10 cellular contexts compared by ENCODE assay signal in the genomic region with DNA sequence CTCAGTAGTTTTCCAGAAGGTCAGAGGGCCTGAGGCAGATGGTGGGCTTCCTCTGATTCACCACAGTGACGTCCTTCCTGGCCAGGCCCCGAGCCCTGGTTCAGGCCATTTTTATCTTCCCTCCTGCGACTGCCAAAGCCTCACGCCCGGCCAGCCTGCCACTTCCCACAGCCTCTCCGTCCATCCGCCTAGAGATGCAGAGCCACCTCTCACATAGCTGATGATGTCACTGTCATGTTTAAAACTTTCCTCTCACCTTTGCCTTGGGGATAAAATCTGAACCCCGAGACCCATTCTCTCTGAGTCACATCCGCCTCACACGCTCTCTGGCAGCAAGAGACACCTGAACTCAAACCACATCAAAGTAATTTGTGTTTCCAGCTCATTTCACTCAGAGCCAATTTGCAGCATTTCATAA.
A peak's percentile ranks its signal among the peaks of the same experiment; 100 is the strongest.
DNase-seq lines count a peak whose midpoint lies in the region; ATAC-seq and TF ChIP-seq lines count a peak whose summit lies in the region.
"Had no signal": no experiment of that assay in that cellular context is flagged by ENCODE, and none has a peak within 500 bp of the region (broad histone marks: within the 10 kb centered on the region; RNA-seq: fewer than 3 reads in every experiment).

No MANE protein-coding gene starts in this region.

- no peaks in the 10 kb centered on the region for H3K27me3 Mint-ChIP-seq in CD4-positive, alpha-beta T cell
- H3K27me3 Mint-ChIP-seq in activated naive CD8-positive, alpha-beta T cell, result no peaks in the 10 kb centered on the region

- H3K36me3 Mint-ChIP-seq in CD4-positive, alpha-beta T cell (ENCODE audit: low read depth), result no peaks in the 10 kb centered on the region
- H3K36me3 Mint-ChIP-seq in activated naive CD8-positive, alpha-beta T cell, result no peaks in the 10 kb centered on the region
- H3K36me3 Mint-ChIP-seq: stimulated activated naive B cell treated with anti-CD40 and anti-IgM and Interleukin-4, amounts not matched to agents 10 μg/mL and 1 μg/mL and 100 μg/mL, for 72 hours had no signal

- H3K27me3 ChIP-seq in CD4-positive, alpha-beta T cell (ENCODE audit: control insufficient read depth, insufficient read depth, low read length), result no peaks in the 10 kb centered on the region
- H3K27me3 ChIP-seq in upper lobe of right lung, result no peaks in the 10 kb centered on the region

- peaks cover 24% of the 10 kb centered on the region for H3K4me1 Mint-ChIP-seq in CD4-positive, alpha-beta T cell (ENCODE audit: low read depth)
- peaks cover 51% of the 10 kb centered on the region for H3K4me1 Mint-ChIP-seq in activated naive CD8-positive, alpha-beta T cell (ENCODE audit: low read depth)
- H3K4me1 Mint-ChIP-seq: B cell; stimulated activated naive B cell treated with anti-CD40 and anti-IgM and Interleukin-4, amounts not matched to agents 10 μg/mL and 1 μg/mL and 100 μg/mL, for 72 hours had no signal

- no peaks in the 10 kb centered on the region for H3K9me3 ChIP-seq in CD4-positive, alpha-beta T cell (ENCODE audit: control insufficient read depth, low read length)
- no peaks in the 10 kb centered on the region for H3K9me3 ChIP-seq in upper lobe of right lung

- ATAC-seq in CD4-positive, alpha-beta T cell (ENCODE audit: poor library complexity), result peak; percentile 97
- ATAC-seq in GM21717 (IDR thresholded peaks at IDR 0.05; ENCODE audit: unreplicated experiment) (peak; percentile 95), upper lobe of right lung (no peak)

- no peaks in the 10 kb centered on the region for H3K4me1 ChIP-seq in upper lobe of right lung

- peak; percentile 41 to 78 (median 58) for DNase-seq in CD4-positive, alpha-beta T cell
- DNase-seq in RWPE1 (ENCODE audit: low spot score), result peak; percentile 31
- peak; percentile 21 to 32 for DNase-seq in stimulated activated CD4-positive, alpha-beta T cell treated with anti-CD3 and anti-CD28 coated beads, Interleukin-1b, Interleukin-23, amount 100 ng/mL, for 1 hour (ENCODE audit: low read depth in 2 of 2)
- no peak for DNase-seq in OCI-M2 (lab: John Stamatoyannopoulos, UW; ENCODE audit: unreplicated experiment)
- DNase-seq in substantia nigra (lab: John Stamatoyannopoulos, UW), result no peak
- no peak for DNase-seq in upper lobe of right lung
- DNase-seq: stimulated activated naive B cell treated with anti-CD40 and anti-IgM and Interleukin-4, amounts not matched to agents 10 μg/mL and 1 μg/mL and 100 μg/mL, for 72 hours had no signal

- no peak overlapping the region for H3K27ac ChIP-seq in CD4-positive, alpha-beta T cell (ENCODE audit: low read depth, low read length)
- H3K27ac ChIP-seq in RWPE1 (no peak overlapping the region), substantia nigra (ENCODE audit: low read depth, low read length, poor library complexity, severe bottlenecking) (no peak overlapping the region), upper lobe of right lung (no peak overlapping the region)

- H3K27ac Mint-ChIP-seq in CD4-positive, alpha-beta T cell, result peak overlapping the region; percentile 62
- H3K27ac Mint-ChIP-seq in activated naive CD8-positive, alpha-beta T cell, result peak overlapping the region; percentile 92
- H3K27ac Mint-ChIP-seq: B cell; stimulated activated naive B cell treated with anti-CD40 and anti-IgM and Interleukin-4, amounts not matched to agents 10 μg/mL and 1 μg/mL and 100 μg/mL, for 72 hours had no signal

- H3K36me3 ChIP-seq in upper lobe of right lung, result no peaks in the 10 kb centered on the region

- H3K9me3 Mint-ChIP-seq in CD4-positive, alpha-beta T cell, result no peaks in the 10 kb centered on the region
- no peaks in the 10 kb centered on the region for H3K9me3 Mint-ChIP-seq in activated naive CD8-positive, alpha-beta T cell (ENCODE audit: low read depth)

- peak overlapping the region; percentile 17 for H3K4me3 Mint-ChIP-seq in CD4-positive, alpha-beta T cell
- H3K4me3 Mint-ChIP-seq in activated naive CD8-positive, alpha-beta T cell, result peak overlapping the region; percentile 71
- H3K4me3 Mint-ChIP-seq: B cell; stimulated activated naive B cell treated with anti-CD40 and anti-IgM and Interleukin-4, amounts not matched to agents 10 μg/mL and 1 μg/mL and 100 μg/mL, for 72 hours had no signal

- intact Hi-C loops in CD4-positive, alpha-beta T cell (cut with DNase I, micrococcal nuclease), result loop anchor here in 1 of 2 experiments (5.0 to 10.0 kb wide), 2 partner anchors 476 to 688 kb away; a partner anchor contains a TSS
- intact Hi-C loops in upper lobe of right lung (cut with DNase I), result no loop called here

- H3K4me3 ChIP-seq in upper lobe of right lung, result no peak overlapping the region

- CTCF ChIA-PET in CD4-positive, alpha-beta T cell (lab: Charles Lee), result interaction anchor here (1.0 kb wide), 1 partner anchor 12 kb away, joined by 3 read pairs; no protein-coding TSS in a partner anchor
- CTCF ChIA-PET in RWPE1 (lab: Yijun Ruan, JAX), result no interaction called here

- no peak for TF ChIP-seq CTCF in CD4-positive, alpha-beta T cell (IDR thresholded peaks at IDR 0.05)
- no peak for TF ChIP-seq CTCF in RWPE1 (conservative IDR thresholded peaks at IDR 0.05; ENCODE audit: low read depth)
- TF ChIP-seq CTCF in upper lobe of right lung (IDR thresholded peaks at IDR 0.05), result no peak

- POLR2A ChIA-PET in CD4-positive, alpha-beta T cell (lab: Charles Lee), result interaction anchor here (0.7 kb wide), 1 partner anchor 1225 kb away, joined by 3 read pairs; no protein-coding TSS in a partner anchor
- POLR2A ChIA-PET in RWPE1 (lab: Yijun Ruan, JAX; ENCODE audit: low non-redundant PET), result no interaction called here

Comparison
In these comparisons a context has a peak if more than half of its experiments do, and no peak if none do; other contexts are left out.
1. DNase-seq: peak in CD4-positive, alpha-beta T cell (10 of 10), RWPE1 (single experiment) and stimulated activated CD4-positive, alpha-beta T cell treated with anti-CD3 and anti-CD28 coated beads, Interleukin-1b, Interleukin-23, amount 100 ng/mL, for 1 hour (2 of 2); none in OCI-M2 (single experiment), substantia nigra (0 of 49) and upper lobe of right lung (single experiment).